26 cellular contexts compared by ENCODE assay signal in genomic region chr3:25257026-25257425, GRCh38.
DNase-seq lines count a peak whose midpoint lies in the region; TF ChIP-seq lines count a peak whose summit lies in the region.
"Had no signal": no experiment of that assay in that cellular context is flagged by ENCODE, and none has a peak within 500 bp of the region (broad histone marks: within the 10 kb centered on the region; RNA-seq: fewer than 3 reads in every experiment).

No MANE protein-coding gene starts in this region.

- WGBS in mesenchymal stem cell, result 68% methylated on average over 2 of the region's 2 CpGs

- in situ Hi-C loops in Caki2 (cut with HindIII; ENCODE audit: low pct_unique_long_range_greater_than_20kb, low sequenced_read_pairs), result no loop called here

- H3K4me3 ChIP-seq in choroid plexus epithelial cell (ENCODE audit: low read depth, low read length) (no peak overlapping the region), mesenchymal stem cell (ENCODE audit: insufficient read depth in 1 of 2, low read depth in 1 of 2, low read length in 2 of 2) (no peak overlapping the region)
- H3K4me3 ChIP-seq: BLaER1, gastroesophageal sphincter, lower lobe of right lung, Peyer's patch, spleen, tibial nerve had no signal

- H3K27ac Mint-ChIP-seq in activated T-cell treated with anti-CD3 and anti-CD28 coated beads, Interleukin-2, amount 50 U/mL, for 24 hours, result no peak overlapping the region
- H3K27ac Mint-ChIP-seq: activated CD4-positive, alpha-beta T cell treated with anti-CD3 and anti-CD28 coated beads, Interleukin-2, amount 10 ng/mL, durations not matched to agents 7 days and 5 days; activated naive CD8-positive, alpha-beta T cell treated with anti-CD3 and anti-CD28 coated beads for 36 hours; activated T-helper 17 cell treated with anti-CD3 and anti-CD28 coated beads, Interleukin-2, amount 50 U/mL, for 72 hours; dendritic cell treated with granulocyte-macrophage colony-stimulating factor and Interleukin-4, amounts not matched to agents 40 ng/mL and 50 ng/mL, for 4 days; stimulated activated naive CD8-positive, alpha-beta T cell treated with anti-CD3 and anti-CD28 coated beads, Interleukin-15, Interleukin-2, amounts not matched to agents 100 ng/mL and 50 ng/mL, for 24 hours had no signal

- no peak overlapping the region for H2BK5ac ChIP-seq in mesenchymal stem cell (ENCODE audit: low read depth, low read length, poor library complexity, severe bottlenecking)

- H3K9ac ChIP-seq in mesenchymal stem cell (ENCODE audit: low read length), result no peak overlapping the region
- H3K9ac ChIP-seq: BLaER1 had no signal

- no peak overlapping the region for H3K4me3 Mint-ChIP-seq in activated T-cell treated with anti-CD3 and anti-CD28 coated beads, Interleukin-2, amount 50 U/mL, for 24 hours
- H3K4me3 Mint-ChIP-seq: activated CD4-positive, alpha-beta T cell treated with anti-CD3 and anti-CD28 coated beads, Interleukin-2, amount 10 ng/mL, durations not matched to agents 7 days and 5 days; activated naive CD8-positive, alpha-beta T cell treated with anti-CD3 and anti-CD28 coated beads for 36 hours; activated T-helper 17 cell treated with anti-CD3 and anti-CD28 coated beads, Interleukin-2, amount 50 U/mL, for 72 hours; dendritic cell treated with granulocyte-macrophage colony-stimulating factor and Interleukin-4, amounts not matched to agents 40 ng/mL and 50 ng/mL, for 4 days; neural crest cell; stimulated activated naive CD8-positive, alpha-beta T cell treated with anti-CD3 and anti-CD28 coated beads, Interleukin-15, Interleukin-2, amounts not matched to agents 100 ng/mL and 50 ng/mL, for 24 hours had no signal

- H2BK12ac ChIP-seq in mesenchymal stem cell (ENCODE audit: low read length in 2 of 2), result no peak overlapping the region

- no peaks in the 10 kb centered on the region for H3K27me3 Mint-ChIP-seq in activated T-cell treated with anti-CD3 and anti-CD28 coated beads, Interleukin-2, amount 50 U/mL, for 24 hours
- H3K27me3 Mint-ChIP-seq: activated CD4-positive, alpha-beta T cell treated with anti-CD3 and anti-CD28 coated beads, Interleukin-2, amount 10 ng/mL, durations not matched to agents 7 days and 5 days; activated naive CD8-positive, alpha-beta T cell treated with anti-CD3 and anti-CD28 coated beads for 36 hours; activated T-helper 17 cell treated with anti-CD3 and anti-CD28 coated beads, Interleukin-2, amount 50 U/mL, for 72 hours; dendritic cell treated with granulocyte-macrophage colony-stimulating factor and Interleukin-4, amounts not matched to agents 40 ng/mL and 50 ng/mL, for 4 days; stimulated activated naive CD8-positive, alpha-beta T cell treated with anti-CD3 and anti-CD28 coated beads, Interleukin-15, Interleukin-2, amounts not matched to agents 100 ng/mL and 50 ng/mL, for 24 hours had no signal

- no peak overlapping the region for H3K23ac ChIP-seq in mesenchymal stem cell (ENCODE audit: low read length in 2 of 2)

- H2BK120ac ChIP-seq in mesenchymal stem cell (ENCODE audit: low read depth, low read length), result no peak overlapping the region

- H2BK15ac ChIP-seq in mesenchymal stem cell (ENCODE audit: low read depth, poor library complexity, severe bottlenecking), result no peak overlapping the region

- peaks cover under 1% of the 10 kb centered on the region for H3K9me3 Mint-ChIP-seq in activated T-cell treated with anti-CD3 and anti-CD28 coated beads, Interleukin-2, amount 50 U/mL, for 24 hours

- H3K4me1 ChIP-seq in mesenchymal stem cell (ENCODE audit: control insufficient read depth, insufficient read depth, low read depth, low read length), result no peaks in the 10 kb centered on the region
- H3K4me1 ChIP-seq: BLaER1, gastroesophageal sphincter, lower lobe of right lung, Peyer's patch, spleen, tibial nerve had no signal

- H3K27ac ChIP-seq in mesenchymal stem cell (ENCODE audit: low read length, poor library complexity, severe bottlenecking), result no peak overlapping the region
- H3K27ac ChIP-seq: BLaER1, gastroesophageal sphincter, lower lobe of right lung, Peyer's patch, spleen, tibial nerve, VCaP had no signal

- H3K27me3 ChIP-seq in mesenchymal stem cell (ENCODE audit: control insufficient read depth in 1 of 2, insufficient read depth in 1 of 2, low read length in 2 of 2), result no peaks in the 10 kb centered on the region
- H3K27me3 ChIP-seq: BLaER1, gastroesophageal sphincter, Peyer's patch, spleen, tibial nerve had no signal

- H3K36me3 ChIP-seq in mesenchymal stem cell (ENCODE audit: control insufficient read depth in 1 of 2, insufficient read depth in 2 of 2, low read depth in 1 of 2, low read length in 2 of 2), result no peaks in the 10 kb centered on the region
- H3K36me3 ChIP-seq: BLaER1, gastroesophageal sphincter, lower lobe of right lung, Peyer's patch, spleen, tibial nerve had no signal

- no peak overlapping the region for H3K4ac ChIP-seq in mesenchymal stem cell (ENCODE audit: low read depth in 1 of 2, low read length in 2 of 2)

- TF ChIP-seq CTCF in choroid plexus epithelial cell (conservative IDR thresholded peaks at IDR 0.05; ENCODE audit: low read depth, low read length), result no peak

- H3K79me1 ChIP-seq in mesenchymal stem cell (replicated peaks; ENCODE audit: low read length, poor library complexity, severe bottlenecking), result no peaks in the 10 kb centered on the region

- no peak overlapping the region for H3K4me2 ChIP-seq in mesenchymal stem cell (ENCODE audit: low read length, poor library complexity, severe bottlenecking)
- H3K4me2 ChIP-seq: BLaER1 had no signal

- no peak overlapping the region for H3K14ac ChIP-seq in mesenchymal stem cell (ENCODE audit: low read length in 2 of 2)

- DNase-seq in Caki2 (ENCODE audit: low read depth) (peak; percentile 1), RPMI7951 (ENCODE audit: low read depth) (peak; percentile 86), choroid plexus epithelial cell (ENCODE audit: low read depth) (peak; percentile 67), mesenchymal stem cell (peak; percentile 14), OCI-M1 (lab: John Stamatoyannopoulos, UW) (no peak)
- DNase-seq in activated T-cell treated with anti-CD3 and anti-CD28 coated beads, Interleukin-2, amount 50 U/mL, for 24 hours, result no peak
- DNase-seq in activated CD8-positive, alpha-beta memory T cell treated with anti-CD3 and anti-CD28 coated beads for 24 hours, result no peak
- no peak for DNase-seq in stimulated activated naive CD4-positive, alpha-beta T cell (lab: John Stamatoyannopoulos, UW)
- DNase-seq: activated CD4-positive, alpha-beta T cell treated with anti-CD3 and anti-CD28 coated beads, Interleukin-2, amount 10 ng/mL, durations not matched to agents 7 days and 5 days; activated naive CD8-positive, alpha-beta T cell treated with anti-CD3 and anti-CD28 coated beads for 36 hours; islet precursor cell; lower lobe of right lung; NCI-H1436; NCI-H510A treated with DMSO at 0.1 percent for 48 hours; NK-92 treated with Interleukin-12 subunit alpha and Interleukin-12 subunit beta, amount 100 ng/mL, for 24 hours; Peyer's patch; spleen; stimulated activated CD4-positive, alpha-beta T cell treated with anti-CD3 and anti-CD28 coated beads, Interleukin-4, amount 100 ng/mL, for 4 hours had no signal

- H2AFZ ChIP-seq in mesenchymal stem cell (ENCODE audit: low read depth, low read length), result no peak overlapping the region

- no peak overlapping the region for H2AK5ac ChIP-seq in mesenchymal stem cell (ENCODE audit: low read length, severe bottlenecking)

- H3K9me3 ChIP-seq in mesenchymal stem cell (ENCODE audit: control insufficient read depth, low read length), result peaks cover 20% of the 10 kb centered on the region

- H3K36me3 Mint-ChIP-seq in activated T-cell treated with anti-CD3 and anti-CD28 coated beads, Interleukin-2, amount 50 U/mL, for 24 hours (ENCODE audit: low read depth), result no peaks in the 10 kb centered on the region
- H3K36me3 Mint-ChIP-seq: activated naive CD8-positive, alpha-beta T cell treated with anti-CD3 and anti-CD28 coated beads for 36 hours had no signal

- H4K8ac ChIP-seq in mesenchymal stem cell (ENCODE audit: low read length), result no peak overlapping the region

- no peak overlapping the region for H4K91ac ChIP-seq in mesenchymal stem cell (ENCODE audit: low read length)

- H3K18ac ChIP-seq in mesenchymal stem cell (ENCODE audit: low read depth in 1 of 2, low read length in 2 of 2), result no peak overlapping the region

- no peaks in the 10 kb centered on the region for H3K4me1 Mint-ChIP-seq in activated T-cell treated with anti-CD3 and anti-CD28 coated beads, Interleukin-2, amount 50 U/mL, for 24 hours (ENCODE audit: low read depth)
- H3K4me1 Mint-ChIP-seq: activated CD4-positive, alpha-beta T cell treated with anti-CD3 and anti-CD28 coated beads, Interleukin-2, amount 10 ng/mL, durations not matched to agents 7 days and 5 days; activated naive CD8-positive, alpha-beta T cell treated with anti-CD3 and anti-CD28 coated beads for 36 hours; activated T-helper 17 cell treated with anti-CD3 and anti-CD28 coated beads, Interleukin-2, amount 50 U/mL, for 72 hours; neural crest cell had no signal

Comparison
In these comparisons a context has a peak if more than half of its experiments do, and no peak if none do; other contexts are left out.
1. DNase-seq: peak in Caki2 (single experiment), RPMI7951 (single experiment), choroid plexus epithelial cell (single experiment) and mesenchymal stem cell (single experiment); none in OCI-M1 (single experiment), activated T-cell treated with anti-CD3 and anti-CD28 coated beads, Interleukin-2, amount 50 U/mL, for 24 hours (single experiment), activated CD8-positive, alpha-beta memory T cell treated with anti-CD3 and anti-CD28 coated beads for 24 hours (single experiment) and stimulated activated naive CD4-positive, alpha-beta T cell (0 of 6).